In genomic region chr1:98919211-98919610, GRCh38 we compare ENCODE assay signal across 26 cellular contexts.
"Had no signal": no experiment of that assay in that cellular context is flagged by ENCODE, and none has a peak within 500 bp of the region (broad histone marks: within the 10 kb centered on the region; RNA-seq: fewer than 3 reads in every experiment).

No MANE protein-coding gene starts in this region.

- H3K4me3 Mint-ChIP-seq: activated B cell treated with CpG ODN at 0.5 μM for 24 hours; activated CD8-positive, alpha-beta memory T cell treated with anti-CD3 and anti-CD28 coated beads, Interleukin-2, amount 10 ng/mL, durations not matched to agents 7 days and 5 days; activated CD8-positive, alpha-beta T cell treated with anti-CD3 and anti-CD28 coated beads, Interleukin-2, amount 10 ng/mL, durations not matched to agents 7 days and 5 days; natural killer cell; T-helper 2 cell treated with Interferon-gamma antibody and Interleukin-4, amounts not matched to agents 5 μg/mL and 100 μg/mL, for 36 hours had no signal

- H3K4me1 Mint-ChIP-seq: activated B cell treated with CpG ODN at 0.5 μM for 24 hours had no signal

- DNase-seq: activated B cell treated with CpG ODN at 0.5 μM for 24 hours; activated CD8-positive, alpha-beta memory T cell treated with anti-CD3 and anti-CD28 coated beads, Interleukin-2, amount 10 ng/mL, durations not matched to agents 7 days and 5 days; activated CD8-positive, alpha-beta T cell treated with anti-CD3 and anti-CD28 coated beads, Interleukin-2, amount 10 ng/mL, durations not matched to agents 7 days and 5 days; activated naive CD4-positive, alpha-beta T cell; activated T-cell treated with anti-CD3 and anti-CD28 coated beads, Interleukin-2, amount 50 U/mL, for 48 hours; anterior cingulate cortex; body of pancreas; dorsolateral prefrontal cortex; effector memory CD4-positive, alpha-beta T cell; gastrocnemius medialis; glutamatergic neuron; left lung; lower lobe of right lung; mesendoderm; natural killer cell; right cardiac atrium; stimulated activated CD4-positive, alpha-beta T cell treated with anti-CD3 and anti-CD28 coated beads, Interleukin-15, amount 100 ng/mL, for 24 hours; stimulated activated CD4-positive, alpha-beta T cell treated with anti-CD3 and anti-CD28 coated beads, Interleukin-2, amount 100 ng/mL, for 24 hours; stimulated activated naive CD4-positive, alpha-beta T cell treated with Interleukin-2 at 50 U/mL for 16 hours; T-helper 1 cell; testis; transverse colon had no signal

- H3K27me3 Mint-ChIP-seq: activated B cell treated with CpG ODN at 0.5 μM for 24 hours; activated CD8-positive, alpha-beta memory T cell treated with anti-CD3 and anti-CD28 coated beads, Interleukin-2, amount 10 ng/mL, durations not matched to agents 7 days and 5 days had no signal

- H3K4me3 ChIP-seq: body of pancreas, cardiac muscle cell, coronary artery, dorsolateral prefrontal cortex, gastrocnemius medialis, left lung, lower lobe of right lung, testis, transverse colon had no signal

- H3K9me3 ChIP-seq: body of pancreas, gastrocnemius medialis, left lung, lower lobe of right lung, testis, transverse colon had no signal

- H3K27ac ChIP-seq: body of pancreas, cardiac muscle cell, coronary artery, dorsolateral prefrontal cortex, gastrocnemius medialis, left lung, lower lobe of right lung, testis, transverse colon had no signal

- H3K36me3 Mint-ChIP-seq: activated CD8-positive, alpha-beta memory T cell treated with anti-CD3 and anti-CD28 coated beads, Interleukin-2, amount 10 ng/mL, durations not matched to agents 7 days and 5 days; activated naive CD4-positive, alpha-beta T cell treated with anti-CD3 and anti-CD28 coated beads, Interleukin-2, amount 50 U/mL, for 72 hours; natural killer cell had no signal

- ATAC-seq: activated CD8-positive, alpha-beta memory T cell treated with anti-CD3 and anti-CD28 coated beads, Interleukin-2, amount 10 ng/mL, durations not matched to agents 7 days and 5 days; activated CD8-positive, alpha-beta T cell treated with anti-CD3 and anti-CD28 coated beads, Interleukin-2, amount 10 ng/mL, durations not matched to agents 7 days and 5 days; activated naive CD4-positive, alpha-beta T cell treated with anti-CD3 and anti-CD28 coated beads, Interleukin-2, amount 50 U/mL, for 72 hours; body of pancreas; gastrocnemius medialis; left lung; lower lobe of right lung; natural killer cell; right cardiac atrium had no signal

- H3K9me3 Mint-ChIP-seq: activated B cell treated with CpG ODN at 0.5 μM for 24 hours; activated naive CD4-positive, alpha-beta T cell treated with anti-CD3 and anti-CD28 coated beads, Interleukin-2, amount 50 U/mL, for 72 hours; natural killer cell; T-helper 2 cell treated with Interferon-gamma antibody and Interleukin-4, amounts not matched to agents 5 μg/mL and 100 μg/mL, for 36 hours had no signal

- H3K4me1 ChIP-seq: body of pancreas, gastrocnemius medialis, left lung, lower lobe of right lung, testis, transverse colon had no signal

- H3K27ac Mint-ChIP-seq: activated B cell treated with CpG ODN at 0.5 μM for 24 hours; activated CD8-positive, alpha-beta memory T cell treated with anti-CD3 and anti-CD28 coated beads, Interleukin-2, amount 10 ng/mL, durations not matched to agents 7 days and 5 days; activated CD8-positive, alpha-beta T cell treated with anti-CD3 and anti-CD28 coated beads, Interleukin-2, amount 10 ng/mL, durations not matched to agents 7 days and 5 days; activated naive CD4-positive, alpha-beta T cell treated with anti-CD3 and anti-CD28 coated beads, Interleukin-2, amount 50 U/mL, for 72 hours; natural killer cell; T-helper 2 cell treated with Interferon-gamma antibody and Interleukin-4, amounts not matched to agents 5 μg/mL and 100 μg/mL, for 36 hours had no signal

- H3K36me3 ChIP-seq: cardiac muscle cell, gastrocnemius medialis, left lung, lower lobe of right lung, transverse colon had no signal

- H3K27me3 ChIP-seq: body of pancreas, cardiac muscle cell, dorsolateral prefrontal cortex, gastrocnemius medialis, left lung, testis, transverse colon had no signal
